1 cellular context compared by ENCODE assay signal in the genomic region with DNA sequence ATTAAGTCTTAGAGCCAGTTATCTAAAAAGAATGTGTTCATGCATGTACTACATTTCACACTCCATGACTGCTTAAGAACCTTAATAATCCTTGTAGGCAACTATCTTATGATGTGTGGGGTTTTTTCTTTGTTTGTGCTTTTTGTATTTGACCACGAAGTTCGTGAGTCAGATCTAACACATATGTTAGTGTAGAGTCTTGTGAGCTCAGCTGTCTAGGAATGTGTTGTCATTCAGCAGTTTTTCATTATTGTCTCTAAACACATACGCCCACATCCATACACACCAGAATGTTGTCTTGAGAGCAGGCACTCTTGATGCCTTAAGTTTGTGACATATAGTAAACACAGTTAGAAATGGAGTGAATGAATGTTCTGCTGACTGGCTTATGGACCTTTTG.
TF ChIP-seq lines count a peak whose summit lies in the region.

No MANE protein-coding gene starts in this region.

TF ChIP-seq in SK-N-SH treated with all-trans-retinoic acid at 6 μM for 48 hours, 23 proteins besides CTCF, POLR2A, EP300 and RAD21 (continued from another document):
- TF ChIP-seq, protein P1, sequence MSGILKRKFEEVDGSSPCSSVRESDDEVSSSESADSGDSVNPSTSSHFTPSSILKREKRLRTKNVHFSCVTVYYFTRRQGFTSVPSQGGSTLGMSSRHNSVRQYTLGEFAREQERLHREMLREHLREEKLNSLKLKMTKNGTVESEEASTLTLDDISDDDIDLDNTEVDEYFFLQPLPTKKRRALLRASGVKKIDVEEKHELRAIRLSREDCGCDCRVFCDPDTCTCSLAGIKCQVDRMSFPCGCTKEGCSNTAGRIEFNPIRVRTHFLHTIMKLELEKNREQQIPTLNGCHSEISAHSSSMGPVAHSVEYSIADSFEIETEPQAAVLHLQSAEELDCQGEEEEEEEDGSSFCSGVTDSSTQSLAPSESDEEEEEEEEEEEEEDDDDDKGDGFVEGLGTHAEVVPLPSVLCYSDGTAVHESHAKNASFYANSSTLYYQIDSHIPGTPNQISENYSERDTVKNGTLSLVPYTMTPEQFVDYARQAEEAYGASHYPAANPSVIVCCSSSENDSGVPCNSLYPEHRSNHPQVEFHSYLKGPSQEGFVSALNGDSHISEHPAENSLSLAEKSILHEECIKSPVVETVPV (CRISPR knock-in tag; IDR thresholded peaks at IDR 0.05) = no peak
